24 cellular contexts compared by ENCODE assay signal in the genomic region with DNA sequence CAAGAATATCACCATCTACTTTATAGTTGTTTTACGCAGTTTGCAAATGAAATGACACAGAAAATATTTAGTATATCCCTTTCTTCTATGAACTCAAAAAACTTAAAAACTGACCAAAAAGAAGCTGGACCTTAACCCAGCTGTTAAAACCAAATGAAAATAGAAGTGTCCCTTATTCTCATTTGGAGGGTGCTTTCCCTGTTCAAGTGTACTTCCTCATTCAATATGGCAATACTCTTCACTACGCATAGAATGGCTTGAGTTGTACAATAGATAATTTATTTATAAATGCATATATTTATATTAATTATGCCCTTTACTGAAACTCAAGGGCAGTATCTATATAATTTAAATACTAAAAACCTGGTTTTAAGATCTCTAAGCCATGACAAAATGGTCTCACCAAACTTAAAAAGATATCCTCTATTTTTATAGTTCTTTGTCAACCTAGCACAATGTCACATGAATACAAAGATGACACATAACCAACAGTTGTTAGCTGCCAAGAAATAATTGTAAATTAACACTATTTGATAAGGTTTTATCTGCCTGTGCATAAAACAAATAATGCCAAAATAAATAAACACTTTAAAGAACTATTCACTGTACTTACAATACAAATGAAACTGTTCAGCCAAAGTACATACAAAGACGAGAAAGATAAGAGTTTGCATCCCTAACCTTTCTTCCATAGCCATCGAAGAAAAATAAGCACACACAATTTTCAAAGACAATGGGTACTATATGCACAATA. TPM values are rescaled to one million over a fixed set of nuclear protein-coding genes. Genes with fewer than 3 reads are reported as not detected.
DNase-seq lines count a peak whose midpoint lies in the region; ATAC-seq and TF ChIP-seq lines count a peak whose summit lies in the region.
"Had no signal": no experiment of that assay in that cellular context is flagged by ENCODE, and none has a peak within 500 bp of the region (broad histone marks: within the 10 kb centered on the region; RNA-seq: fewer than 3 reads in every experiment).

No MANE protein-coding gene starts in this region.

- intact Hi-C loops in CD14-positive monocyte (cut with micrococcal nuclease), result no loop called here
- intact Hi-C loops in PC-3 (cut with micrococcal nuclease), result no loop called here

- TF ChIP-seq CTCF in CD14-positive monocyte (IDR thresholded peaks at IDR 0.05), result no peak
- TF ChIP-seq CTCF in PC-3 (conservative IDR thresholded peaks at IDR 0.05; ENCODE audit: low read depth, low read length), result no peak

- H3K36me3 ChIP-seq in PC-3 (ENCODE audit: low read depth, low read length), result peaks cover 54% of the 10 kb centered on the region

- peaks cover 67 to 81% of the 10 kb centered on the region in 2 donors for H3K36me3 Mint-ChIP-seq in CD14-positive monocyte
- H3K36me3 Mint-ChIP-seq in IgD-negative memory B cell, result peaks cover 4% of the 10 kb centered on the region

- H3K27me3 ChIP-seq in PC-3 (ENCODE audit: low read length), result no peaks in the 10 kb centered on the region
- H3K27me3 ChIP-seq: SJSA1 had no signal

- no peak overlapping the region for H3K27ac ChIP-seq in PC-3 (ENCODE audit: low read length)
- H3K27ac ChIP-seq: parathyroid adenoma, PC-9, SJSA1, thoracic aorta had no signal

- H3F3A ChIP-seq in PC-3 (ENCODE audit: low read length, unreplicated experiment), result no peaks in the 10 kb centered on the region

- H3K4me3 Mint-ChIP-seq in CD14-positive monocyte, result no peak overlapping the region
- H3K4me3 Mint-ChIP-seq in IgD-negative memory B cell, result no peak overlapping the region
- H3K4me3 Mint-ChIP-seq: activated B cell treated with CpG ODN at 0.5 μM for 24 hours; activated CD4-positive, alpha-beta memory T cell treated with anti-CD3 and anti-CD28 coated beads, Interleukin-2, amount 10 ng/mL, durations not matched to agents 7 days and 5 days; CD8-positive, alpha-beta T cell; stimulated activated effector memory CD8-positive, alpha-beta T cell treated with anti-CD3 and anti-CD28 coated beads, Interleukin-12 subunit alpha, Interleukin-12 subunit beta, amount 100 ng/mL, for 72 hours; T-helper 1 cell treated with Interleukin-12 subunit alpha and Interleukin-12 subunit beta and Interleukin-4 antibody, amounts not matched to agents 30 μg/mL and 1 μg/mL, for 36 hours had no signal

- H3K27me3 Mint-ChIP-seq in CD14-positive monocyte (ENCODE audit: low read depth in 3 of 3) (no peaks in the 10 kb centered on the region), IgD-negative memory B cell (no peaks in the 10 kb centered on the region)
- H3K27me3 Mint-ChIP-seq: activated B cell treated with CpG ODN at 0.5 μM for 24 hours; activated CD4-positive, alpha-beta memory T cell treated with anti-CD3 and anti-CD28 coated beads, Interleukin-2, amount 10 ng/mL, durations not matched to agents 7 days and 5 days had no signal

- no peak for DNase-seq in CD14-positive monocyte (ENCODE audit: low spot score)
- DNase-seq in dermis microvascular lymphatic vessel endothelial cell (ENCODE audit: low read depth in 2 of 2), result peak; percentile 14 to 32
- no peak for DNase-seq in activated CD4-positive, alpha-beta T cell treated with anti-CD3 and anti-CD28 coated beads for 48 hours
- no peak for DNase-seq in PC-3
- DNase-seq: activated B cell treated with CpG ODN at 0.5 μM for 24 hours; activated CD4-positive, alpha-beta memory T cell treated with anti-CD3 and anti-CD28 coated beads, Interleukin-2, amount 10 ng/mL, durations not matched to agents 7 days and 5 days; activated T-cell treated with anti-CD3 and anti-CD28 coated beads, Interleukin-2, amount 50 U/mL, for 48 hours; CD8-positive, alpha-beta T cell; DMS79; effector memory CD4-positive, alpha-beta T cell; HCEC 1CT; NCI-H1436 treated with DMSO at 0.1 percent for 48 hours; NCI-H2171 treated with DMSO at 0.1 percent for 48 hours; NCI-H748 treated with DMSO at 0.1 percent for 48 hours; PC-9 had no signal

- H3K79me2 ChIP-seq in PC-3 (ENCODE audit: low read length), result 0 out of 2 replicates have a peak, but pooled peaks cover 3% of the 10 kb centered on the region
- H3K79me2 ChIP-seq: parathyroid adenoma had no signal

- peak; percentile 60 for ATAC-seq in GM18868 (IDR thresholded peaks at IDR 0.05; ENCODE audit: unreplicated experiment)
- ATAC-seq in HG03139 (IDR thresholded peaks at IDR 0.05; ENCODE audit: unreplicated experiment), result no peak
- no peak for ATAC-seq in PC-3
- ATAC-seq: activated naive CD4-positive, alpha-beta T cell treated with anti-CD3 and anti-CD28 coated beads, Interleukin-2, amount 50 U/mL, for 72 hours; CD8-positive, alpha-beta T cell; stimulated activated effector memory CD8-positive, alpha-beta T cell treated with anti-CD3 and anti-CD28 coated beads, Interleukin-12 subunit alpha, Interleukin-12 subunit beta, amount 100 ng/mL, for 72 hours had no signal

- CTCF ChIA-PET in PC-3 (lab: Charles Lee), result interaction anchor here (0.6 kb wide), 1 partner anchor 52 kb away, joined by 4 read pairs; no protein-coding TSS in a partner anchor

- H3K9me2 ChIP-seq in PC-3 (replicated peaks; ENCODE audit: low read length), result no peaks in the 10 kb centered on the region

- H3K4me1 Mint-ChIP-seq in CD14-positive monocyte (peaks cover 4% of the 10 kb centered on the region), IgD-negative memory B cell (no peaks in the 10 kb centered on the region)
- H3K4me1 Mint-ChIP-seq: stimulated activated effector memory CD8-positive, alpha-beta T cell treated with anti-CD3 and anti-CD28 coated beads, Interleukin-12 subunit alpha, Interleukin-12 subunit beta, amount 100 ng/mL, for 72 hours had no signal

- H3K9me3 ChIP-seq in PC-3 (ENCODE audit: low read length), result no peaks in the 10 kb centered on the region
- H3K9me3 ChIP-seq: SJSA1, thoracic aorta had no signal

- POLR2A ChIA-PET in PC-3 (lab: Charles Lee; ENCODE audit: unreplicated experiment), result interaction anchor here (0.6 kb wide), 2 partner anchors 9 to 92 kb away, joined by 3 to 5 read pairs; no protein-coding TSS in a partner anchor

- H3K9ac ChIP-seq in PC-3 (ENCODE audit: low read length), result no peak overlapping the region
- H3K9ac ChIP-seq: parathyroid adenoma had no signal

- BruUV-seq in PC-3 (replicated peaks; lab: Mats Ljungman, UMichigan), result no TSS peak

- H3K9me3 Mint-ChIP-seq in CD14-positive monocyte (peaks cover 0 to 3% (median 0%) of the 10 kb centered on the region in 7 donors), IgD-negative memory B cell (no peaks in the 10 kb centered on the region)
- H3K9me3 Mint-ChIP-seq: activated B cell treated with CpG ODN at 0.5 μM for 24 hours; activated CD4-positive, alpha-beta memory T cell treated with anti-CD3 and anti-CD28 coated beads, Interleukin-2, amount 10 ng/mL, durations not matched to agents 7 days and 5 days; activated naive CD4-positive, alpha-beta T cell treated with anti-CD3 and anti-CD28 coated beads, Interleukin-2, amount 50 U/mL, for 72 hours; CD8-positive, alpha-beta T cell; stimulated activated effector memory CD8-positive, alpha-beta T cell treated with anti-CD3 and anti-CD28 coated beads, Interleukin-12 subunit alpha, Interleukin-12 subunit beta, amount 100 ng/mL, for 72 hours; T-helper 1 cell treated with Interleukin-12 subunit alpha and Interleukin-12 subunit beta and Interleukin-4 antibody, amounts not matched to agents 30 μg/mL and 1 μg/mL, for 36 hours had no signal

- H3K27ac Mint-ChIP-seq in CD14-positive monocyte, result peak overlapping the region in 5 of 7 donors; percentile 63 to 80 (median 76)
- peak overlapping the region in 2 of 3 donors; percentile 2 to 35 for H3K27ac Mint-ChIP-seq in IgD-negative memory B cell
- H3K27ac Mint-ChIP-seq: activated B cell treated with CpG ODN at 0.5 μM for 24 hours; activated CD4-positive, alpha-beta memory T cell treated with anti-CD3 and anti-CD28 coated beads, Interleukin-2, amount 10 ng/mL, durations not matched to agents 7 days and 5 days; stimulated activated effector memory CD8-positive, alpha-beta T cell treated with anti-CD3 and anti-CD28 coated beads, Interleukin-12 subunit alpha, Interleukin-12 subunit beta, amount 100 ng/mL, for 72 hours; T-helper 1 cell treated with Interleukin-12 subunit alpha and Interleukin-12 subunit beta and Interleukin-4 antibody, amounts not matched to agents 30 μg/mL and 1 μg/mL, for 36 hours had no signal

- no peak overlapping the region for H3K4me2 ChIP-seq in PC-3 (ENCODE audit: low read length)
- H3K4me2 ChIP-seq: PC-9 had no signal

- no peaks in the 10 kb centered on the region for H4K20me1 ChIP-seq in PC-3 (ENCODE audit: low read length)

- no peak overlapping the region for H3K4me3 ChIP-seq in PC-3 (ENCODE audit: low read length)
- H3K4me3 ChIP-seq: PC-9, SJSA1, thoracic aorta had no signal

- no peak overlapping the region for H2AFZ ChIP-seq in PC-3 (ENCODE audit: low read length)
- H2AFZ ChIP-seq: parathyroid adenoma, PC-9 had no signal

- H3K4me1 ChIP-seq in PC-3 (ENCODE audit: insufficient read depth, low read length), result no peaks in the 10 kb centered on the region
- H3K4me1 ChIP-seq: parathyroid adenoma had no signal

RNA-seq across cellular contexts. Expression of gene YTHDC1, which starts 25.2 kb away (rescaled TPM):
- polyA plus RNA-seq in CD14-positive monocyte (10 to 100 TPM; 11.0 to 11.5 TPM), IgD-negative memory B cell (53.0 TPM)
- total RNA-seq in dermis microvascular lymphatic vessel endothelial cell (24.9 and 31.6 TPM in 2 replicates), PC-3 (2014; rRNA removed) (47.6 and 55.5 TPM in 2 replicates)

Comparison
In these comparisons a context has a peak if more than half of its experiments do, and no peak if none do; other contexts are left out.
1. DNase-seq: peak in dermis microvascular lymphatic vessel endothelial cell (2 of 2); none in CD14-positive monocyte (single experiment), activated CD4-positive, alpha-beta T cell treated with anti-CD3 and anti-CD28 coated beads for 48 hours (single experiment) and PC-3 (single experiment).